In genomic region chr13:66618702-66619101, GRCh38 we compare ENCODE assay signal across 9 cellular contexts.
A peak's percentile ranks its signal among the peaks of the same experiment; 100 is the strongest.
DNase-seq lines count a peak whose midpoint lies in the region; TF ChIP-seq lines count a peak whose summit lies in the region.
"Had no signal": no experiment of that assay in that cellular context is flagged by ENCODE, and none has a peak within 500 bp of the region (broad histone marks: within the 10 kb centered on the region; RNA-seq: fewer than 3 reads in every experiment).

No MANE protein-coding gene starts in this region.

- no peak overlapping the region for H2AFZ ChIP-seq in Loucy (ENCODE audit: low read length)

- H3K27me3 Mint-ChIP-seq in mesothelial cell of epicardium (ENCODE audit: low read depth) = no peaks in the 10 kb centered on the region

- H3K4me3 ChIP-seq in Loucy (ENCODE audit: low read length, poor library complexity, severe bottlenecking) = no peak overlapping the region
- H3K4me3 ChIP-seq in colonic mucosa = no peak overlapping the region
- H3K4me3 ChIP-seq: BLaER1 had no signal

- H3F3A ChIP-seq in Loucy (ENCODE audit: low read depth) = no peaks in the 10 kb centered on the region

- H3K4me3 Mint-ChIP-seq in mesothelial cell of epicardium = no peak overlapping the region

- H3K4me2 ChIP-seq in Loucy (ENCODE audit: low read depth, low read length, poor library complexity, severe bottlenecking) = no peak overlapping the region

- no peaks in the 10 kb centered on the region for H3K36me3 Mint-ChIP-seq in mesothelial cell of epicardium

- H3K9me3 Mint-ChIP-seq in mesothelial cell of epicardium = peaks cover 29% of the 10 kb centered on the region

- H3K27me3 ChIP-seq in Loucy (ENCODE audit: insufficient read depth, low read length, poor library complexity, severe bottlenecking) (no peaks in the 10 kb centered on the region), colonic mucosa (no peaks in the 10 kb centered on the region)
- H3K27me3 ChIP-seq: BLaER1 had no signal

- H3K9me3 ChIP-seq in Loucy (ENCODE audit: insufficient read depth, low read depth, low read length) = no peaks in the 10 kb centered on the region
- no peaks in the 10 kb centered on the region for H3K9me3 ChIP-seq in colonic mucosa

- no peaks in the 10 kb centered on the region for H3K79me2 ChIP-seq in Loucy (ENCODE audit: insufficient read depth, low read length)

- no peaks in the 10 kb centered on the region for H3K9me2 ChIP-seq in Loucy (replicated peaks; ENCODE audit: low read depth, low read length)

- H3K27ac Mint-ChIP-seq in mesothelial cell of epicardium = no peak overlapping the region

- H3K36me3 ChIP-seq in Loucy (ENCODE audit: insufficient read depth, low read length) = no peaks in the 10 kb centered on the region
- no peaks in the 10 kb centered on the region for H3K36me3 ChIP-seq in colonic mucosa
- H3K36me3 ChIP-seq: BLaER1 had no signal

- H3K4me1 Mint-ChIP-seq in mesothelial cell of epicardium = no peaks in the 10 kb centered on the region

- peak; percentile 42 for DNase-seq in DMS53 (lab: John Stamatoyannopoulos, UW)
- DNase-seq in DMS53 treated with DMSO at 0.1 percent for 48 hours (lab: John Stamatoyannopoulos, UW; ENCODE audit: unreplicated experiment) = no peak
- DNase-seq in colonic mucosa = no peak
- DNase-seq in renal cortical epithelial cell (ENCODE audit: low read depth) = peak; percentile 61
- no peak for DNase-seq in mesothelial cell of epicardium (ENCODE audit: low spot score in 2 of 2, unreplicated experiment in 2 of 2)
- no peak for DNase-seq in activated CD4-positive, CD25-positive, alpha-beta regulatory T cell treated with anti-CD3 and anti-CD28 coated beads, Interleukin-2, amount 50 U/mL, for 72 hours
- no peak for DNase-seq in activated CD8-positive, alpha-beta memory T cell treated with anti-CD3 and anti-CD28 coated beads, Interleukin-2, amount 50 U/mL, for 48 hours

- TF ChIP-seq CTCF in Loucy (conservative IDR thresholded peaks at IDR 0.05; ENCODE audit: low read length) (peak; percentile 52), colonic mucosa (IDR thresholded peaks at IDR 0.05) (peak; percentile 20), mesothelial cell of epicardium (IDR thresholded peaks at IDR 0.05; ENCODE audit: unreplicated experiment) (no peak)

- no peaks in the 10 kb centered on the region for H3K4me1 ChIP-seq in Loucy (ENCODE audit: insufficient read depth, low read length, poor library complexity, severe bottlenecking)
- no peaks in the 10 kb centered on the region for H3K4me1 ChIP-seq in colonic mucosa

- intact Hi-C loops in colonic mucosa (cut with DNase I) = no loop called here

- no peaks in the 10 kb centered on the region for H4K20me1 ChIP-seq in Loucy (ENCODE audit: insufficient read depth, low read length, poor library complexity, severe bottlenecking)
- H4K20me1 ChIP-seq: BLaER1 had no signal

- no peak overlapping the region for H3K27ac ChIP-seq in colonic mucosa

- H3K9ac ChIP-seq in Loucy (ENCODE audit: low read depth, low read length, poor library complexity, severe bottlenecking) (no peak overlapping the region), colonic mucosa (ENCODE audit: low read depth in 2 of 2, low read length in 2 of 2) (no peak overlapping the region)
- H3K9ac ChIP-seq: BLaER1 had no signal

Comparison
In these comparisons a context has a peak if more than half of its experiments do, and no peak if none do; other contexts are left out.
1. DNase-seq: peak in DMS53 (single experiment) and renal cortical epithelial cell (single experiment); none in DMS53 treated with DMSO at 0.1 percent for 48 hours (single experiment), colonic mucosa (single experiment), mesothelial cell of epicardium (0 of 2), activated CD4-positive, CD25-positive, alpha-beta regulatory T cell treated with anti-CD3 and anti-CD28 coated beads, Interleukin-2, amount 50 U/mL, for 72 hours (single experiment) and activated CD8-positive, alpha-beta memory T cell treated with anti-CD3 and anti-CD28 coated beads, Interleukin-2, amount 50 U/mL, for 48 hours (single experiment).